Comparison of ENCODE assay signal across 23 cellular contexts in the genomic region with DNA sequence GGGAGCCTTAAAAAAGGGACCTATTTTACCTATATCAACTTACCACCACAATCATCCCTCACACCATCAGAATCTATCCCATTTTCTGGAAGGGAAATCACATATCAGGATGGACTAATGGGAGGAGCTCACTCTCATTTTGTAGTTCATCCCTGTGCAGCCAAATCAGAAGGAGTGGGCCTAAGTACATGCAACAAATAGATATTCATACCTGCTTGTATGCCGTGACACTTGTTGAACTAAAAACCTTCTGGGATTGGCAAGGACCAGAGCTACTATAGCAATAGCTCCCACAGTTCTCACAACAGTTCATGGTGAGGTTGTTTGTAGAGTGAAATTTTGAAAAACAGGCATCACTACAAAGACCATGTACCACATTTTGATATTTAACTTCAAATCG. TPM values are rescaled to one million over a fixed set of nuclear protein-coding genes. Genes with fewer than 3 reads are reported as not detected.
DNase-seq lines count a peak whose midpoint lies in the region; ATAC-seq, FAIRE-seq and TF ChIP-seq lines count a peak whose summit lies in the region.
"Had no signal": no experiment of that assay in that cellular context is flagged by ENCODE, and none has a peak within 500 bp of the region (broad histone marks: within the 10 kb centered on the region; RNA-seq: fewer than 3 reads in every experiment).

No MANE protein-coding gene starts in this region.

- BruUV-seq in OCI-LY7 (replicated peaks; lab: Mats Ljungman, UMichigan) = TSS peak; percentile 20

- no peak overlapping the region for H3K9ac ChIP-seq in keratinocyte (ENCODE audit: control insufficient read depth, extremely low read depth, insufficient read depth, low read length)
- H3K9ac ChIP-seq: BLaER1 treated with 17β-estradiol and CSF1 and Interleukin-3, amounts not matched to agents 10 nM and 100 nM had no signal

- H3K79me2 ChIP-seq in OCI-LY7 (ENCODE audit: insufficient read depth, low read depth, low read length) (no peaks in the 10 kb centered on the region), keratinocyte (ENCODE audit: control insufficient read depth, insufficient read depth, low read length) (no peaks in the 10 kb centered on the region)

- H3K4me2 ChIP-seq in OCI-LY7 (ENCODE audit: low read length) (no peak overlapping the region), keratinocyte (ENCODE audit: control insufficient read depth, extremely low read depth, insufficient read depth, low read depth, low read length) (no peak overlapping the region)
- H3K4me2 ChIP-seq: A549; BLaER1 treated with 17β-estradiol and CSF1 and Interleukin-3, amounts not matched to agents 10 nM and 100 nM had no signal

- H3K4me3 Mint-ChIP-seq in activated naive CD4-positive, alpha-beta T cell treated with anti-CD3 and anti-CD28 coated beads for 36 hours = no peak overlapping the region
- no peak overlapping the region for H3K4me3 Mint-ChIP-seq in activated T-cell treated with anti-CD3 and anti-CD28 coated beads, Interleukin-2, amount 50 U/mL, for 72 hours
- H3K4me3 Mint-ChIP-seq: CD14-positive monocyte; CD4-positive, alpha-beta T cell; CD8-positive, alpha-beta memory T cell had no signal

- intact Hi-C loops in activated naive CD4-positive, alpha-beta T cell treated with anti-CD3 and anti-CD28 coated beads for 36 hours (cut with micrococcal nuclease) = no loop called here
- intact Hi-C loops in OCI-LY7 (cut with micrococcal nuclease; ENCODE audit: unreplicated experiment) = no loop called here

- H3K9me1 ChIP-seq in keratinocyte (ENCODE audit: control insufficient read depth, extremely low read depth, insufficient read depth, low read length) = no peaks in the 10 kb centered on the region

- dilution Hi-C loops in keratinocyte (cut with MboI; ENCODE audit: extremely low pct_ligation_motif_present, low sequenced_read_pairs) = no loop called here

- H3K36me3 ChIP-seq in OCI-LY7 (ENCODE audit: insufficient read depth, low read length) (peaks cover 62% of the 10 kb centered on the region), keratinocyte (ENCODE audit: control insufficient read depth in 2 of 2, extremely low read depth in 1 of 2, insufficient read depth in 2 of 2, low read length in 2 of 2) (peaks cover 9 to 14% of the 10 kb centered on the region in 2 experiments)
- H3K36me3 ChIP-seq: BE2C had no signal

- peak overlapping the region; percentile 59 for H3K27ac Mint-ChIP-seq in activated naive CD4-positive, alpha-beta T cell treated with anti-CD3 and anti-CD28 coated beads for 36 hours
- H3K27ac Mint-ChIP-seq in activated naive CD4-positive, alpha-beta T cell treated with anti-CD3 and anti-CD28 coated beads, Interleukin-2, amount 50 U/mL, for 72 hours = no peak overlapping the region
- no peak overlapping the region for H3K27ac Mint-ChIP-seq in activated T-cell treated with anti-CD3 and anti-CD28 coated beads, Interleukin-2, amount 50 U/mL, for 72 hours
- H3K27ac Mint-ChIP-seq: CD4-positive, alpha-beta T cell; CD8-positive, alpha-beta memory T cell had no signal

- no peak for ATAC-seq in activated naive CD4-positive, alpha-beta T cell treated with anti-CD3 and anti-CD28 coated beads, Interleukin-2, amount 50 U/mL, for 72 hours
- ATAC-seq in HG03139 (IDR thresholded peaks at IDR 0.05; ENCODE audit: unreplicated experiment) = no peak
- ATAC-seq in activated T-cell treated with anti-CD3 and anti-CD28 coated beads, Interleukin-2, amount 50 U/mL, for 72 hours (replicated peaks in 1 of 2) = no peak
- ATAC-seq: A549 had no signal

- POLR2A ChIA-PET in OCI-LY7 (lab: Charles Lee) = interaction anchor here (0.7 kb wide), 1 partner anchor 9 kb away, joined by 3 read pairs; no protein-coding TSS in a partner anchor

- no peaks in the 10 kb centered on the region for H3K4me1 Mint-ChIP-seq in activated naive CD4-positive, alpha-beta T cell treated with anti-CD3 and anti-CD28 coated beads for 36 hours (ENCODE audit: low read depth)
- H3K4me1 Mint-ChIP-seq in activated T-cell treated with anti-CD3 and anti-CD28 coated beads, Interleukin-2, amount 50 U/mL, for 72 hours (ENCODE audit: low read depth) = no peaks in the 10 kb centered on the region
- H3K4me1 Mint-ChIP-seq: CD14-positive monocyte; CD8-positive, alpha-beta memory T cell had no signal

- H3K9me3 Mint-ChIP-seq in activated naive CD4-positive, alpha-beta T cell treated with anti-CD3 and anti-CD28 coated beads for 36 hours = no peaks in the 10 kb centered on the region
- no peaks in the 10 kb centered on the region for H3K9me3 Mint-ChIP-seq in activated naive CD4-positive, alpha-beta T cell treated with anti-CD3 and anti-CD28 coated beads, Interleukin-2, amount 50 U/mL, for 72 hours
- no peaks in the 10 kb centered on the region for H3K9me3 Mint-ChIP-seq in activated T-cell treated with anti-CD3 and anti-CD28 coated beads, Interleukin-2, amount 50 U/mL, for 72 hours
- H3K9me3 Mint-ChIP-seq: CD4-positive, alpha-beta T cell; CD8-positive, alpha-beta memory T cell had no signal

- H3K27ac ChIP-seq in OCI-LY7 (ENCODE audit: low read depth, low read length, poor library complexity, severe bottlenecking) (no peak overlapping the region), keratinocyte (ENCODE audit: control insufficient read depth, insufficient read depth, low read length) (no peak overlapping the region)
- H3K27ac ChIP-seq: A549; BLaER1 treated with 17β-estradiol and CSF1 and Interleukin-3, amounts not matched to agents 10 nM and 100 nM had no signal

- H2AFZ ChIP-seq in OCI-LY7 (ENCODE audit: low read length) (no peak overlapping the region), keratinocyte (ENCODE audit: control insufficient read depth, low read length) (no peak overlapping the region)

- H3K27me3 Mint-ChIP-seq in activated naive CD4-positive, alpha-beta T cell treated with anti-CD3 and anti-CD28 coated beads for 36 hours (ENCODE audit: low read depth) = no peaks in the 10 kb centered on the region
- no peaks in the 10 kb centered on the region for H3K27me3 Mint-ChIP-seq in activated T-cell treated with anti-CD3 and anti-CD28 coated beads, Interleukin-2, amount 50 U/mL, for 72 hours (ENCODE audit: low read depth)
- H3K27me3 Mint-ChIP-seq: CD4-positive, alpha-beta T cell; CD8-positive, alpha-beta memory T cell had no signal

- H3K4me1 ChIP-seq in OCI-LY7 (ENCODE audit: insufficient read depth, low read length, poor library complexity, severe bottlenecking) (no peaks in the 10 kb centered on the region), keratinocyte (ENCODE audit: control insufficient read depth, extremely low read depth, insufficient read depth, low read length) (no peaks in the 10 kb centered on the region)
- H3K4me1 ChIP-seq: A549, BE2C had no signal

- H3K4me3 ChIP-seq in OCI-LY7 (ENCODE audit: low read depth, low read length, poor library complexity, severe bottlenecking) = no peak overlapping the region
- no peak overlapping the region for H3K4me3 ChIP-seq in keratinocyte (ENCODE audit: control insufficient read depth in 2 of 3, extremely low read depth in 1 of 3, insufficient read depth in 2 of 3, low read depth in 1 of 3, low read length in 3 of 3)
- H3K4me3 ChIP-seq: A549; BLaER1 treated with 17β-estradiol and CSF1 and Interleukin-3, amounts not matched to agents 10 nM and 100 nM had no signal

- H4K20me1 ChIP-seq in OCI-LY7 (ENCODE audit: insufficient read depth, low read length) = no peaks in the 10 kb centered on the region
- no peaks in the 10 kb centered on the region for H4K20me1 ChIP-seq in keratinocyte (ENCODE audit: control insufficient read depth, extremely low read depth, insufficient read depth, low read length)

- H3K9me3 ChIP-seq in OCI-LY7 (ENCODE audit: low read length) (no peaks in the 10 kb centered on the region), keratinocyte (ENCODE audit: control insufficient read depth, low read depth, low read length) (no peaks in the 10 kb centered on the region)
- H3K9me3 ChIP-seq: A549; BE2C; BLaER1 treated with 17β-estradiol and CSF1 and Interleukin-3, amounts not matched to agents 10 nM and 100 nM had no signal

- H3K9me2 ChIP-seq in OCI-LY7 (ENCODE audit: insufficient read depth, low read length) = no peaks in the 10 kb centered on the region

- peak; percentile 41 for FAIRE-seq in keratinocyte (lab: Jason Lieb, UNC)
- FAIRE-seq: A549, D721Med, GM12892, H1 had no signal

- TF ChIP-seq CTCF in OCI-LY7 (conservative IDR thresholded peaks at IDR 0.05; ENCODE audit: low read length) (no peak), keratinocyte (optimal IDR thresholded peaks at IDR 0.05 in 1 of 3, IDR thresholded peaks at IDR 0.05 in 1 of 3, conservative IDR thresholded peaks at IDR 0.05 in 1 of 3; ENCODE audit: extremely low read depth in 1 of 3, insufficient read depth in 2 of 3, low read length in 3 of 3) (no peak)

- H3K27me3 ChIP-seq in keratinocyte (ENCODE audit: control insufficient read depth, extremely low read depth, insufficient read depth, low read length) = no peaks in the 10 kb centered on the region
- H3K27me3 ChIP-seq: BE2C; BLaER1 treated with 17β-estradiol and CSF1 and Interleukin-3, amounts not matched to agents 10 nM and 100 nM had no signal

- DNase-seq in activated naive CD4-positive, alpha-beta T cell treated with anti-CD3 and anti-CD28 coated beads for 36 hours = no peak
- DNase-seq in activated naive CD4-positive, alpha-beta T cell treated with anti-CD3 and anti-CD28 coated beads, Interleukin-2, amount 50 U/mL, for 72 hours (ENCODE audit: low spot score in 2 of 2) = no peak
- DNase-seq in OCI-LY7 (ENCODE audit: low spot score) = no peak
- no peak for DNase-seq in keratinocyte (ENCODE audit: low read depth, low spot score)
- no peak for DNase-seq in EL
- DNase-seq in activated T-cell treated with anti-CD3 and anti-CD28 coated beads, Interleukin-2, amount 50 U/mL, for 72 hours = no peak
- DNase-seq: 8988T; ACHN; AML-193; BE2C; CD4-positive, alpha-beta T cell; CD8-positive, alpha-beta memory T cell; DMS 273 treated with DMSO at 0.1 percent for 48 hours; DMS79; H7; HCEC 1CT had no signal

- CTCF ChIA-PET in activated naive CD4-positive, alpha-beta T cell treated with anti-CD3 and anti-CD28 coated beads for 36 hours (lab: Charles Lee) = no interaction called here
- CTCF ChIA-PET in OCI-LY7 (lab: Charles Lee; ENCODE audit: unreplicated experiment) = no interaction called here

- peaks cover 13% of the 10 kb centered on the region for H3K36me3 Mint-ChIP-seq in activated naive CD4-positive, alpha-beta T cell treated with anti-CD3 and anti-CD28 coated beads for 36 hours (ENCODE audit: low read depth)
- peaks cover 4 to 6% of the 10 kb centered on the region in 2 donors for H3K36me3 Mint-ChIP-seq in activated naive CD4-positive, alpha-beta T cell treated with anti-CD3 and anti-CD28 coated beads, Interleukin-2, amount 50 U/mL, for 72 hours
- H3K36me3 Mint-ChIP-seq in activated T-cell treated with anti-CD3 and anti-CD28 coated beads, Interleukin-2, amount 50 U/mL, for 72 hours (ENCODE audit: insufficient read depth in 2 of 2) = peaks cover 0 to 13% of the 10 kb centered on the region in 2 donors

RNA-seq across cellular contexts. Expression of a gene that starts 17.3 kb away (rescaled TPM):
- total RNA-seq in activated naive CD4-positive, alpha-beta T cell treated with anti-CD3 and anti-CD28 coated beads for 36 hours = 10 to 100 TPM; 18.5 to 19.1 TPM
- 10 to 100 TPM; 15.0 to 20.9 TPM for total RNA-seq in activated naive CD4-positive, alpha-beta T cell treated with anti-CD3 and anti-CD28 coated beads, Interleukin-2, amount 50 U/mL, for 72 hours
- 10.9 and 11.4 TPM in 2 replicates for total RNA-seq in OCI-LY7 (2014; rRNA removed; shearing (Covaris generic))
- total RNA-seq in OCI-LY7 (2022) = 24.2 and 30.5 TPM in 2 replicates
- 9.9 to 16.1 TPM (median 14.2 TPM) in 3 replicates for polyA plus RNA-seq in keratinocyte
- polyA plus RNA-seq in keratinocyte (2011; ENCODE audit: low read depth) = 8.0 TPM
- polyA plus RNA-seq in keratinocyte (2011; cell fraction: cytosol; rRNA removed) = 5.8 and 12.4 TPM in 2 replicates
- 29.8 and 33.6 TPM in 2 replicates for polyA plus RNA-seq in keratinocyte (2011; cell fraction: nucleus; rRNA removed)
- 7.9 and 8.0 TPM in 2 replicates for polyA plus RNA-seq in keratinocyte (2012; ENCODE audit: low replicate concordance)
- polyA minus RNA-seq in keratinocyte = 13.9 to 17.0 TPM (median 14.0 TPM) in 3 replicates
- 12.7 TPM for polyA minus RNA-seq in keratinocyte (2011; cell fraction: cytosol; rRNA and poly(A)+ RNA removed)
- 18.8 and 25.3 TPM in 2 replicates for polyA minus RNA-seq in keratinocyte (2011; cell fraction: nucleus; rRNA and poly(A)+ RNA removed)
- 10 to 100 TPM; 35.7 to 36.8 TPM for total RNA-seq in activated T-cell treated with anti-CD3 and anti-CD28 coated beads, Interleukin-2, amount 50 U/mL, for 72 hours

RNA-seq across cellular contexts. Expression of a gene that starts 29.3 kb away (rescaled TPM):
- total RNA-seq in activated naive CD4-positive, alpha-beta T cell treated with anti-CD3 and anti-CD28 coated beads for 36 hours = 10 to 100 TPM; 18.2 to 19.9 TPM
- total RNA-seq in activated naive CD4-positive, alpha-beta T cell treated with anti-CD3 and anti-CD28 coated beads, Interleukin-2, amount 50 U/mL, for 72 hours = 10 to 100 TPM; 11.8 to 15.9 TPM
- total RNA-seq in OCI-LY7 (2014; rRNA removed; shearing (Covaris generic)) = 15.5 and 16.5 TPM in 2 replicates
- total RNA-seq in OCI-LY7 (2022) = 19.4 and 19.8 TPM in 2 replicates
- 22.8 to 33.4 TPM (median 26.4 TPM) in 3 replicates for polyA plus RNA-seq in keratinocyte
- not detected for polyA plus RNA-seq in keratinocyte (2011; ENCODE audit: low read depth)
- polyA plus RNA-seq in keratinocyte (2011; cell fraction: cytosol; rRNA removed) = 18.6 and 31.5 TPM in 2 replicates
- polyA plus RNA-seq in keratinocyte (2011; cell fraction: nucleus; rRNA removed) = 25.2 TPM in 2 replicates
- polyA plus RNA-seq in keratinocyte (2012; ENCODE audit: low replicate concordance) = 5.2 and 29.0 TPM in 2 replicates
- polyA minus RNA-seq in keratinocyte = 14.6 to 16.8 TPM (median 15.2 TPM) in 3 replicates
- 13.0 TPM for polyA minus RNA-seq in keratinocyte (2011; cell fraction: cytosol; rRNA and poly(A)+ RNA removed)
- polyA minus RNA-seq in keratinocyte (2011; cell fraction: nucleus; rRNA and poly(A)+ RNA removed) = 7.5 and 8.8 TPM in 2 replicates
- total RNA-seq in activated T-cell treated with anti-CD3 and anti-CD28 coated beads, Interleukin-2, amount 50 U/mL, for 72 hours = 10 to 100 TPM; 27.1 to 29.8 TPM
